In the genomic region with DNA sequence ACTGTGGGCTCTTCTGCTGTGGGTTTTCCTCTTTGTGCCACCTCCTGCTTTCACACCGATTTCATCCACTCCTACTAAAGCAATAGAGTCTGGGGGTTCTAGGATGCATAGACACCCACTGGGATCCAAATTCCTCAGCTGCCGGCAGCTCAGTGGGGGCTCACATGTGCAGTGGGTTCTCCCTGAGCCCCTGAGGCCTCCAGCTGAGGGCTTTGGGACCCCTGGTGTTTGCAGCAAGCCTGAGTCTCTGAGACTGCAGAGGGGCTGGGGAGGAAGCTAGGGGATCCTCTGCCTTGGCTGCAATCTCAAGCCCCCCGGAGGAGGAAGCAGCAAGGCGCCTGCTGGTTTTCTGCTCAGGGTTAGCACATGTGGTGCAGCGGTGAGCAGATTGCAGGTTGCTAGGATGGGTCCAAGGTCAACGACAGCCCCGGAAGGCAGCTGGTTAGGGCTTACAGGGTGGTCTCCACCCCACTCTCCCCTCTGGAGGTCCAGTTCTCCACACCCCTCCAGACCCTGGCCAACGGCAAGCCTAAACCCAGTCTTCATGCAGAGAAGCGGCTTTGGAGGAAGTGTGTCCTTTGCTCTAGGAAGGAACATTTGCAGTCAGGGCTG, we compare ENCODE assay signal across 2 cellular contexts.
TF ChIP-seq lines count a peak whose summit lies in the region.

No MANE protein-coding gene starts in this region.

TF ChIP-seq in HEK293, 187 proteins besides CTCF, POLR2A, EP300 and RAD21 (continued from another document):
- TF ChIP-seq GLIS1 (tag by site-specific recombination; IDR thresholded peaks at IDR 0.05), result no peak
TF ChIP-seq in HEK293: peak in this region for 1.

TF ChIP-seq in H1, 55 proteins besides CTCF, POLR2A, EP300 and RAD21 (continued from another document):
- TF ChIP-seq, protein P1, sequence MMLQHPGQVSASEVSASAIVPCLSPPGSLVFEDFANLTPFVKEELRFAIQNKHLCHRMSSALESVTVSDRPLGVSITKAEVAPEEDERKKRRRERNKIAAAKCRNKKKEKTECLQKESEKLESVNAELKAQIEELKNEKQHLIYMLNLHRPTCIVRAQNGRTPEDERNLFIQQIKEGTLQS (IDR thresholded peaks at IDR 0.05; ENCODE audit: insufficient read depth, low read depth, low read length), result no peak
- TF ChIP-seq, protein P2, sequence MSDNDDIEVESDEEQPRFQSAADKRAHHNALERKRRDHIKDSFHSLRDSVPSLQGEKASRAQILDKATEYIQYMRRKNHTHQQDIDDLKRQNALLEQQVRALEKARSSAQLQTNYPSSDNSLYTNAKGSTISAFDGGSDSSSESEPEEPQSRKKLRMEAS (IDR thresholded peaks at IDR 0.05), result no peak
- TF ChIP-seq SP1 (IDR thresholded peaks at IDR 0.05; ENCODE audit: low read depth, low read length) (no peak), SIN3A (conservative IDR thresholded peaks at IDR 0.05 in 1 of 2, IDR thresholded peaks at IDR 0.05 in 1 of 2; ENCODE audit: low read depth in 1 of 2, low read length in 2 of 2) (no peak), CBX5 (IDR thresholded peaks at IDR 0.05; ENCODE audit: low read depth, low read length) (no peak)
- TF ChIP-seq, protein P3, sequence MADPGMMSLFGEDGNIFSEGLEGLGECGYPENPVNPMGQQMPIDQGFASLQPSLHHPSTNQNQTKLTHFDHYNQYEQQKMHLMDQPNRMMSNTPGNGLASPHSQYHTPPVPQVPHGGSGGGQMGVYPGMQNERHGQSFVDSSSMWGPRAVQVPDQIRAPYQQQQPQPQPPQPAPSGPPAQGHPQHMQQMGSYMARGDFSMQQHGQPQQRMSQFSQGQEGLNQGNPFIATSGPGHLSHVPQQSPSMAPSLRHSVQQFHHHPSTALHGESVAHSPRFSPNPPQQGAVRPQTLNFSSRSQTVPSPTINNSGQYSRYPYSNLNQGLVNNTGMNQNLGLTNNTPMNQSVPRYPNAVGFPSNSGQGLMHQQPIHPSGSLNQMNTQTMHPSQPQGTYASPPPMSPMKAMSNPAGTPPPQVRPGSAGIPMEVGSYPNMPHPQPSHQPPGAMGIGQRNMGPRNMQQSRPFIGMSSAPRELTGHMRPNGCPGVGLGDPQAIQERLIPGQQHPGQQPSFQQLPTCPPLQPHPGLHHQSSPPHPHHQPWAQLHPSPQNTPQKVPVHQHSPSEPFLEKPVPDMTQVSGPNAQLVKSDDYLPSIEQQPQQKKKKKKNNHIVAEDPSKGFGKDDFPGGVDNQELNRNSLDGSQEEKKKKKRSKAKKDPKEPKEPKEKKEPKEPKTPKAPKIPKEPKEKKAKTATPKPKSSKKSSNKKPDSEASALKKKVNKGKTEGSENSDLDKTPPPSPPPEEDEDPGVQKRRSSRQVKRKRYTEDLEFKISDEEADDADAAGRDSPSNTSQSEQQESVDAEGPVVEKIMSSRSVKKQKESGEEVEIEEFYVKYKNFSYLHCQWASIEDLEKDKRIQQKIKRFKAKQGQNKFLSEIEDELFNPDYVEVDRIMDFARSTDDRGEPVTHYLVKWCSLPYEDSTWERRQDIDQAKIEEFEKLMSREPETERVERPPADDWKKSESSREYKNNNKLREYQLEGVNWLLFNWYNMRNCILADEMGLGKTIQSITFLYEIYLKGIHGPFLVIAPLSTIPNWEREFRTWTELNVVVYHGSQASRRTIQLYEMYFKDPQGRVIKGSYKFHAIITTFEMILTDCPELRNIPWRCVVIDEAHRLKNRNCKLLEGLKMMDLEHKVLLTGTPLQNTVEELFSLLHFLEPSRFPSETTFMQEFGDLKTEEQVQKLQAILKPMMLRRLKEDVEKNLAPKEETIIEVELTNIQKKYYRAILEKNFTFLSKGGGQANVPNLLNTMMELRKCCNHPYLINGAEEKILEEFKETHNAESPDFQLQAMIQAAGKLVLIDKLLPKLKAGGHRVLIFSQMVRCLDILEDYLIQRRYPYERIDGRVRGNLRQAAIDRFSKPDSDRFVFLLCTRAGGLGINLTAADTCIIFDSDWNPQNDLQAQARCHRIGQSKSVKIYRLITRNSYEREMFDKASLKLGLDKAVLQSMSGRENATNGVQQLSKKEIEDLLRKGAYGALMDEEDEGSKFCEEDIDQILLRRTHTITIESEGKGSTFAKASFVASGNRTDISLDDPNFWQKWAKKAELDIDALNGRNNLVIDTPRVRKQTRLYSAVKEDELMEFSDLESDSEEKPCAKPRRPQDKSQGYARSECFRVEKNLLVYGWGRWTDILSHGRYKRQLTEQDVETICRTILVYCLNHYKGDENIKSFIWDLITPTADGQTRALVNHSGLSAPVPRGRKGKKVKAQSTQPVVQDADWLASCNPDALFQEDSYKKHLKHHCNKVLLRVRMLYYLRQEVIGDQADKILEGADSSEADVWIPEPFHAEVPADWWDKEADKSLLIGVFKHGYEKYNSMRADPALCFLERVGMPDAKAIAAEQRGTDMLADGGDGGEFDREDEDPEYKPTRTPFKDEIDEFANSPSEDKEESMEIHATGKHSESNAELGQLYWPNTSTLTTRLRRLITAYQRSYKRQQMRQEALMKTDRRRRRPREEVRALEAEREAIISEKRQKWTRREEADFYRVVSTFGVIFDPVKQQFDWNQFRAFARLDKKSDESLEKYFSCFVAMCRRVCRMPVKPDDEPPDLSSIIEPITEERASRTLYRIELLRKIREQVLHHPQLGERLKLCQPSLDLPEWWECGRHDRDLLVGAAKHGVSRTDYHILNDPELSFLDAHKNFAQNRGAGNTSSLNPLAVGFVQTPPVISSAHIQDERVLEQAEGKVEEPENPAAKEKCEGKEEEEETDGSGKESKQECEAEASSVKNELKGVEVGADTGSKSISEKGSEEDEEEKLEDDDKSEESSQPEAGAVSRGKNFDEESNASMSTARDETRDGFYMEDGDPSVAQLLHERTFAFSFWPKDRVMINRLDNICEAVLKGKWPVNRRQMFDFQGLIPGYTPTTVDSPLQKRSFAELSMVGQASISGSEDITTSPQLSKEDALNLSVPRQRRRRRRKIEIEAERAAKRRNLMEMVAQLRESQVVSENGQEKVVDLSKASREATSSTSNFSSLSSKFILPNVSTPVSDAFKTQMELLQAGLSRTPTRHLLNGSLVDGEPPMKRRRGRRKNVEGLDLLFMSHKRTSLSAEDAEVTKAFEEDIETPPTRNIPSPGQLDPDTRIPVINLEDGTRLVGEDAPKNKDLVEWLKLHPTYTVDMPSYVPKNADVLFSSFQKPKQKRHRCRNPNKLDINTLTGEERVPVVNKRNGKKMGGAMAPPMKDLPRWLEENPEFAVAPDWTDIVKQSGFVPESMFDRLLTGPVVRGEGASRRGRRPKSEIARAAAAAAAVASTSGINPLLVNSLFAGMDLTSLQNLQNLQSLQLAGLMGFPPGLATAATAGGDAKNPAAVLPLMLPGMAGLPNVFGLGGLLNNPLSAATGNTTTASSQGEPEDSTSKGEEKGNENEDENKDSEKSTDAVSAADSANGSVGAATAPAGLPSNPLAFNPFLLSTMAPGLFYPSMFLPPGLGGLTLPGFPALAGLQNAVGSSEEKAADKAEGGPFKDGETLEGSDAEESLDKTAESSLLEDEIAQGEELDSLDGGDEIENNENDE (IDR thresholded peaks at IDR 0.05; ENCODE audit: insufficient replicate concordance, low read length), result no peak
